In genomic region chr12:14776236-14776959, GRCh38 we compare ENCODE assay signal across 8 cellular contexts. TPM values are rescaled to one million over a fixed set of nuclear protein-coding genes. Genes with fewer than 3 reads are reported as not detected.
DNase-seq lines count a peak whose midpoint lies in the region; ATAC-seq and TF ChIP-seq lines count a peak whose summit lies in the region.

No MANE protein-coding gene starts in this region.

- no peak overlapping the region for H3K9ac ChIP-seq in fibroblast of lung (ENCODE audit: insufficient read depth, low read length)

- H3K27ac ChIP-seq in OCI-LY7 (ENCODE audit: low read depth, low read length, poor library complexity, severe bottlenecking) (no peak overlapping the region), fibroblast of lung (ENCODE audit: insufficient read depth, low read length) (peak overlapping the region; percentile 97), WERI-Rb-1 (no peak overlapping the region)

- H3K4me1 ChIP-seq in OCI-LY7 (ENCODE audit: insufficient read depth, low read length, poor library complexity, severe bottlenecking) (peaks cover 32% of the 10 kb centered on the region), fibroblast of lung (ENCODE audit: control insufficient read depth, extremely low read depth, insufficient read depth, low read length) (peaks cover 12% of the 10 kb centered on the region)

- peak; percentile 75 for TF ChIP-seq CTCF in OCI-LY7 (conservative IDR thresholded peaks at IDR 0.05; ENCODE audit: low read length)
- peak in 1 of 2 donors; percentile 24 for TF ChIP-seq CTCF in fibroblast of lung (conservative IDR thresholded peaks at IDR 0.05 in 1 of 2, IDR thresholded peaks at IDR 0.05 in 1 of 2; ENCODE audit: low read depth in 1 of 2, low read length in 2 of 2)
- TF ChIP-seq CTCF in WERI-Rb-1 (IDR thresholded peaks at IDR 0.05; ENCODE audit: low read depth, low read length) = no peak

- H3K36me3 Mint-ChIP-seq in activated CD4-positive, alpha-beta memory T cell treated with anti-CD3 and anti-CD28 coated beads, Interleukin-2, amount 10 ng/mL, durations not matched to agents 7 days and 5 days (ENCODE audit: low read depth) = peaks cover 18% of the 10 kb centered on the region
- peaks cover 3% of the 10 kb centered on the region for H3K36me3 Mint-ChIP-seq in activated CD4-positive, alpha-beta memory T cell treated with anti-CD3 and anti-CD28 coated beads for 36 hours

- H3K4me3 Mint-ChIP-seq in activated CD4-positive, alpha-beta memory T cell treated with anti-CD3 and anti-CD28 coated beads, Interleukin-2, amount 10 ng/mL, durations not matched to agents 7 days and 5 days = peak overlapping the region; percentile 96
- no peak overlapping the region for H3K4me3 Mint-ChIP-seq in activated CD4-positive, alpha-beta memory T cell treated with anti-CD3 and anti-CD28 coated beads for 36 hours
- peak overlapping the region; percentile 95 to 98 for H3K4me3 Mint-ChIP-seq in stimulated activated naive CD8-positive, alpha-beta T cell treated with anti-CD3 and anti-CD28 coated beads, Interleukin-15, amount 100 ng/mL, for 72 hours

- no TSS peak for BruUV-seq in OCI-LY7 (replicated peaks; lab: Mats Ljungman, UMichigan)

- H3K27me3 Mint-ChIP-seq in activated CD4-positive, alpha-beta memory T cell treated with anti-CD3 and anti-CD28 coated beads, Interleukin-2, amount 10 ng/mL, durations not matched to agents 7 days and 5 days = peaks cover 3% of the 10 kb centered on the region
- no peaks in the 10 kb centered on the region for H3K27me3 Mint-ChIP-seq in activated CD4-positive, alpha-beta memory T cell treated with anti-CD3 and anti-CD28 coated beads for 36 hours
- H3K27me3 Mint-ChIP-seq in stimulated activated naive CD8-positive, alpha-beta T cell treated with anti-CD3 and anti-CD28 coated beads, Interleukin-15, amount 100 ng/mL, for 72 hours = no peaks in the 10 kb centered on the region

- H3K27me3 ChIP-seq in fibroblast of lung (ENCODE audit: control insufficient read depth, insufficient read depth, low read length) (no peaks in the 10 kb centered on the region), WERI-Rb-1 (ENCODE audit: insufficient read depth, low read depth, severe bottlenecking) (no peaks in the 10 kb centered on the region)

- H3K9me2 ChIP-seq in OCI-LY7 (ENCODE audit: insufficient read depth, low read length) = no peaks in the 10 kb centered on the region

- DNase-seq in activated CD4-positive, alpha-beta memory T cell treated with anti-CD3 and anti-CD28 coated beads, Interleukin-2, amount 10 ng/mL, durations not matched to agents 7 days and 5 days = no peak
- no peak for DNase-seq in activated CD4-positive, alpha-beta memory T cell treated with anti-CD3 and anti-CD28 coated beads for 36 hours
- DNase-seq in OCI-LY7 (ENCODE audit: low spot score) = peak; percentile 41
- DNase-seq in fibroblast of lung (ENCODE audit: low read depth in 2 of 2) = peak in 1 of 2 donors; percentile 48
- no peak for DNase-seq in stimulated activated naive CD8-positive, alpha-beta T cell treated with anti-CD3 and anti-CD28 coated beads, Interleukin-15, amount 100 ng/mL, for 72 hours
- no peak for DNase-seq in WERI-Rb-1
- no peak for DNase-seq in T1000 (lab: John Stamatoyannopoulos, UW)

- intact Hi-C loops in activated CD4-positive, alpha-beta memory T cell treated with anti-CD3 and anti-CD28 coated beads for 36 hours (cut with micrococcal nuclease) = no loop called here
- intact Hi-C loops in OCI-LY7 (cut with micrococcal nuclease; ENCODE audit: unreplicated experiment) = loop anchor here (10.0 kb wide), 2 partner anchors 522 to 1108 kb away; partner anchors contain the start of gene STRAP

- peak overlapping the region; percentile 84 for H3K4me3 ChIP-seq in OCI-LY7 (ENCODE audit: low read depth, low read length, poor library complexity, severe bottlenecking)
- peak overlapping the region; percentile 61 to 89 (median 79) for H3K4me3 ChIP-seq in fibroblast of lung (replicated peaks in 1 of 4; ENCODE audit: control extremely low read depth in 1 of 4, insufficient read depth in 1 of 4, low read depth in 3 of 4, low read length in 4 of 4)
- no peak overlapping the region for H3K4me3 ChIP-seq in WERI-Rb-1 (ENCODE audit: low read depth, low read length)

- no peak overlapping the region for H2AFZ ChIP-seq in OCI-LY7 (ENCODE audit: low read length)
- H2AFZ ChIP-seq in fibroblast of lung (ENCODE audit: low read length) = no peak overlapping the region

- H3K4me1 Mint-ChIP-seq in activated CD4-positive, alpha-beta memory T cell treated with anti-CD3 and anti-CD28 coated beads, Interleukin-2, amount 10 ng/mL, durations not matched to agents 7 days and 5 days = peaks cover 50% of the 10 kb centered on the region
- H3K4me1 Mint-ChIP-seq in activated CD4-positive, alpha-beta memory T cell treated with anti-CD3 and anti-CD28 coated beads for 36 hours (ENCODE audit: low read depth) = peaks cover 20% of the 10 kb centered on the region
- peaks cover 48% of the 10 kb centered on the region for H3K4me1 Mint-ChIP-seq in stimulated activated naive CD8-positive, alpha-beta T cell treated with anti-CD3 and anti-CD28 coated beads, Interleukin-15, amount 100 ng/mL, for 72 hours

- H3K27ac Mint-ChIP-seq in activated CD4-positive, alpha-beta memory T cell treated with anti-CD3 and anti-CD28 coated beads, Interleukin-2, amount 10 ng/mL, durations not matched to agents 7 days and 5 days = no peak overlapping the region
- no peak overlapping the region for H3K27ac Mint-ChIP-seq in activated CD4-positive, alpha-beta memory T cell treated with anti-CD3 and anti-CD28 coated beads for 36 hours
- H3K27ac Mint-ChIP-seq in stimulated activated naive CD8-positive, alpha-beta T cell treated with anti-CD3 and anti-CD28 coated beads, Interleukin-15, amount 100 ng/mL, for 72 hours = peak overlapping the region; percentile 97 to 99

- H3K4me2 ChIP-seq in OCI-LY7 (ENCODE audit: low read length) (peak overlapping the region; percentile 90), fibroblast of lung (ENCODE audit: extremely low read depth, insufficient read depth, low read length) (peak overlapping the region; percentile 90)

- peaks cover 20% of the 10 kb centered on the region; the same call in 1 of the 2 replicates for H3K79me2 ChIP-seq in OCI-LY7 (ENCODE audit: insufficient read depth, low read depth, low read length)
- H3K79me2 ChIP-seq in fibroblast of lung (ENCODE audit: control insufficient read depth, insufficient read depth, low read length) = peaks cover 16% of the 10 kb centered on the region

- no peaks in the 10 kb centered on the region for H3K9me3 ChIP-seq in OCI-LY7 (ENCODE audit: low read length)
- no peaks in the 10 kb centered on the region for H3K9me3 ChIP-seq in fibroblast of lung (ENCODE audit: control insufficient read depth, insufficient read depth, low read depth, low read length)
- no peaks in the 10 kb centered on the region for H3K9me3 ChIP-seq in WERI-Rb-1 (ENCODE audit: severe bottlenecking)

- H3K36me3 ChIP-seq in OCI-LY7 (ENCODE audit: insufficient read depth, low read length) = no peaks in the 10 kb centered on the region
- no peaks in the 10 kb centered on the region for H3K36me3 ChIP-seq in fibroblast of lung (ENCODE audit: control insufficient read depth, insufficient read depth, low read length)
- no peaks in the 10 kb centered on the region for H3K36me3 ChIP-seq in WERI-Rb-1

- no peaks in the 10 kb centered on the region for H3K9me3 Mint-ChIP-seq in activated CD4-positive, alpha-beta memory T cell treated with anti-CD3 and anti-CD28 coated beads, Interleukin-2, amount 10 ng/mL, durations not matched to agents 7 days and 5 days
- no peaks in the 10 kb centered on the region for H3K9me3 Mint-ChIP-seq in activated CD4-positive, alpha-beta memory T cell treated with anti-CD3 and anti-CD28 coated beads for 36 hours
- no peaks in the 10 kb centered on the region for H3K9me3 Mint-ChIP-seq in stimulated activated naive CD8-positive, alpha-beta T cell treated with anti-CD3 and anti-CD28 coated beads, Interleukin-15, amount 100 ng/mL, for 72 hours

- CTCF ChIA-PET in activated CD4-positive, alpha-beta memory T cell treated with anti-CD3 and anti-CD28 coated beads, Interleukin-2, amount 10 ng/mL, durations not matched to agents 7 days and 5 days (lab: Charles Lee) = interaction anchor here (1.1 to 4.2 kb wide), 6 partner anchors 10 to 219 kb away, joined by 3 to 24 read pairs (median 7); partner anchors contain the start of genes C12orf60 and WBP11
- CTCF ChIA-PET in activated CD4-positive, alpha-beta memory T cell treated with anti-CD3 and anti-CD28 coated beads for 36 hours (lab: Charles Lee) = interaction anchor here (0.9 to 2.4 kb wide), 4 partner anchors 8 to 219 kb away, joined by 3 to 17 read pairs (median 4); partner anchors contain the start of genes C12orf60 and WBP11
- CTCF ChIA-PET in OCI-LY7 (lab: Charles Lee; ENCODE audit: unreplicated experiment) = no interaction called here

- POLR2A ChIA-PET in activated CD4-positive, alpha-beta memory T cell treated with anti-CD3 and anti-CD28 coated beads, Interleukin-2, amount 10 ng/mL, durations not matched to agents 7 days and 5 days (lab: Charles Lee) = interaction anchor here (1.1 to 7.9 kb wide), 5 partner anchors 8 to 218 kb away, joined by 3 to 123 read pairs (median 23); partner anchors contain the start of genes ARHGDIB, C12orf60 and WBP11
- POLR2A ChIA-PET in activated CD4-positive, alpha-beta memory T cell treated with anti-CD3 and anti-CD28 coated beads for 36 hours (lab: Charles Lee) = interaction anchor here (8.1 kb wide), 1 partner anchor 27 kb away, joined by 95 read pairs; the partner anchor contains the start of genes C12orf60 and WBP11
- POLR2A ChIA-PET in OCI-LY7 (lab: Charles Lee) = interaction anchor here (0.6 to 9.5 kb wide), 5 partner anchors 6 to 443 kb away, joined by 4 to 162 read pairs (median 6); partner anchors contain the start of genes C12orf60 and WBP11

- H4K20me1 ChIP-seq in OCI-LY7 (ENCODE audit: insufficient read depth, low read length) (peaks cover 8% of the 10 kb centered on the region), fibroblast of lung (ENCODE audit: control insufficient read depth, extremely low read depth, insufficient read depth, low read length) (no peaks in the 10 kb centered on the region)

- no peak for ATAC-seq in stimulated activated naive CD8-positive, alpha-beta T cell treated with anti-CD3 and anti-CD28 coated beads, Interleukin-15, amount 100 ng/mL, for 72 hours
- no peak for ATAC-seq in GM21717 (IDR thresholded peaks at IDR 0.05; ENCODE audit: unreplicated experiment)

RNA-seq across cellular contexts. Expression of gene WBP11, which starts 26.9 kb away (rescaled TPM):
- 10 to 100 TPM; 91.1 to 92.7 TPM for total RNA-seq in activated CD4-positive, alpha-beta memory T cell treated with anti-CD3 and anti-CD28 coated beads, Interleukin-2, amount 10 ng/mL, durations not matched to agents 7 days and 5 days
- total RNA-seq in activated CD4-positive, alpha-beta memory T cell treated with anti-CD3 and anti-CD28 coated beads for 36 hours = 100 to 1,000 TPM; 131 to 134 TPM
- total RNA-seq in OCI-LY7 (2014; rRNA removed; shearing (Covaris generic)) = 16.5 and 22.8 TPM in 2 replicates
- 107 TPM in 2 replicates for total RNA-seq in OCI-LY7 (2022)
- 8.0 and 10.6 TPM in 2 replicates for total RNA-seq in fibroblast of lung
- 17.5 and 27.4 TPM in 2 replicates for polyA plus RNA-seq in fibroblast of lung
- polyA plus RNA-seq in fibroblast of lung (2012) = 31.4 and 34.6 TPM in 2 replicates
- 11.8 and 19.6 TPM in 2 replicates for polyA minus RNA-seq in fibroblast of lung (ENCODE audit: low replicate concordance)

RNA-seq across cellular contexts. Expression of gene C12orf60, which starts 27.1 kb away (rescaled TPM):
- 1 to 10 TPM; 2.0 to 2.4 TPM for total RNA-seq in activated CD4-positive, alpha-beta memory T cell treated with anti-CD3 and anti-CD28 coated beads, Interleukin-2, amount 10 ng/mL, durations not matched to agents 7 days and 5 days
- 1 to 10 TPM; 3.3 to 3.4 TPM for total RNA-seq in activated CD4-positive, alpha-beta memory T cell treated with anti-CD3 and anti-CD28 coated beads for 36 hours
- total RNA-seq in OCI-LY7 (2014; rRNA removed; shearing (Covaris generic)) = 2.8 and 3.2 TPM in 2 replicates
- total RNA-seq in OCI-LY7 (2022) (3.4 and 3.9 TPM in 2 replicates), fibroblast of lung (1.0 and 1.5 TPM in 2 replicates)
- 1.1 TPM in 2 replicates for polyA plus RNA-seq in fibroblast of lung
- 0.68 TPM in 2 replicates for polyA plus RNA-seq in fibroblast of lung (2012)
- polyA minus RNA-seq in fibroblast of lung (ENCODE audit: low replicate concordance) = not detected in 2 replicates

RNA-seq across cellular contexts. Expression of gene SMCO3, which starts 37.6 kb away (rescaled TPM):
- total RNA-seq in activated CD4-positive, alpha-beta memory T cell treated with anti-CD3 and anti-CD28 coated beads, Interleukin-2, amount 10 ng/mL, durations not matched to agents 7 days and 5 days = not detected
- total RNA-seq in activated CD4-positive, alpha-beta memory T cell treated with anti-CD3 and anti-CD28 coated beads for 36 hours = not detected
- total RNA-seq in OCI-LY7 (2014; rRNA removed; shearing (Covaris generic)) = not detected in 2 replicates
- total RNA-seq in OCI-LY7 (2022) = not detected in 2 replicates
- total RNA-seq in fibroblast of lung = 0.17 TPM in 1 of 2 replicates, not detected in the other
- polyA plus RNA-seq in fibroblast of lung = 0.16 TPM in 1 of 2 replicates, not detected in the other
- polyA plus RNA-seq in fibroblast of lung (2012) = 0.05 and 0.08 TPM in 2 replicates
- not detected in 2 replicates for polyA minus RNA-seq in fibroblast of lung (ENCODE audit: low replicate concordance)

Comparison
In these comparisons a context has a peak if more than half of its experiments do, and no peak if none do; other contexts are left out.
1. H3K27ac Mint-ChIP-seq: peak in stimulated activated naive CD8-positive, alpha-beta T cell treated with anti-CD3 and anti-CD28 coated beads, Interleukin-15, amount 100 ng/mL, for 72 hours (2 of 2); none in activated CD4-positive, alpha-beta memory T cell treated with anti-CD3 and anti-CD28 coated beads, Interleukin-2, amount 10 ng/mL, durations not matched to agents 7 days and 5 days (single experiment) and activated CD4-positive, alpha-beta memory T cell treated with anti-CD3 and anti-CD28 coated beads for 36 hours (single experiment).